ENCODE assay signal across 14 cellular contexts in genomic region chr17:28173071-28173561, GRCh38.
DNase-seq lines count a peak whose midpoint lies in the region; ATAC-seq and TF ChIP-seq lines count a peak whose summit lies in the region.
"Had no signal": no experiment of that assay in that cellular context is flagged by ENCODE, and none has a peak within 500 bp of the region (broad histone marks: within the 10 kb centered on the region; RNA-seq: fewer than 3 reads in every experiment).

No MANE protein-coding gene starts in this region.

- intact Hi-C loops in CD4-positive, alpha-beta memory T cell (cut with micrococcal nuclease), result no loop called here
- intact Hi-C loops in ovary (cut with DNase I), result no loop called here

- peaks cover 8% of the 10 kb centered on the region for H3K4me1 ChIP-seq in CD4-positive, alpha-beta memory T cell (ENCODE audit: insufficient read depth, low read length)
- H3K4me1 ChIP-seq in HEK293 (ENCODE audit: control insufficient read depth, insufficient read depth, low read length), result peaks cover 31% of the 10 kb centered on the region
- no peaks in the 10 kb centered on the region for H3K4me1 ChIP-seq in ovary (ENCODE audit: insufficient read depth)
- H3K4me1 ChIP-seq in gastroesophageal sphincter, result peaks cover 0 to 4% (median 0%) of the 10 kb centered on the region in 3 donors
- H3K4me1 ChIP-seq: BE2C had no signal

- no peak overlapping the region for H3K27ac ChIP-seq in CD4-positive, alpha-beta memory T cell (ENCODE audit: low read depth, low read length)
- H3K27ac ChIP-seq in HEK293 (ENCODE audit: extremely low read depth, low read depth, low read length) (peak overlapping the region; percentile 51), VCaP (peak overlapping the region; percentile 47), ovary (no peak overlapping the region), gastroesophageal sphincter (no peak overlapping the region)
- H3K27ac ChIP-seq: KMS-11 had no signal

- no peak for TF ChIP-seq CTCF in HEK293 (tag by site-specific recombination; IDR thresholded peaks at IDR 0.05)
- no peak for TF ChIP-seq CTCF in VCaP (conservative IDR thresholded peaks at IDR 0.05)
- no peak for TF ChIP-seq CTCF in mesothelial cell of epicardium (IDR thresholded peaks at IDR 0.05; ENCODE audit: unreplicated experiment)
- no peak for TF ChIP-seq CTCF in ovary (IDR thresholded peaks at IDR 0.05)
- no peak for TF ChIP-seq CTCF in gastroesophageal sphincter (IDR thresholded peaks at IDR 0.05)

- peaks cover 36 to 39% of the 10 kb centered on the region in 2 donors for H3K36me3 Mint-ChIP-seq in CD4-positive, alpha-beta memory T cell
- H3K36me3 Mint-ChIP-seq in mesothelial cell of epicardium, result peaks cover 16% of the 10 kb centered on the region

- H3K27ac Mint-ChIP-seq in CD4-positive, alpha-beta memory T cell, result peak overlapping the region; percentile 18 to 65 (median 31)
- peak overlapping the region; percentile 26 for H3K27ac Mint-ChIP-seq in mesothelial cell of epicardium
- H3K27ac Mint-ChIP-seq: activated CD8-positive, alpha-beta T cell treated with anti-CD3 and anti-CD28 coated beads for 36 hours; stimulated activated naive B cell treated with anti-CD40 and anti-IgM and Interleukin-4, amounts not matched to agents 10 μg/mL and 1 μg/mL and 100 μg/mL, for 72 hours had no signal

- DNase-seq in CD4-positive, alpha-beta memory T cell, result no peak
- DNase-seq in mesothelial cell of epicardium (ENCODE audit: low spot score in 2 of 2, unreplicated experiment in 2 of 2) (no peak), hypothalamus (lab: John Stamatoyannopoulos, UW) (no peak), ovary (no peak)
- DNase-seq: activated CD8-positive, alpha-beta T cell treated with anti-CD3 and anti-CD28 coated beads for 36 hours; BE2C; stimulated activated CD4-positive, alpha-beta T cell treated with anti-CD3 and anti-CD28 coated beads, Interleukin-4, amount 100 ng/mL, for 1 hour; stimulated activated naive B cell treated with anti-CD40 and anti-IgM and Interleukin-4, amounts not matched to agents 10 μg/mL and 1 μg/mL and 100 μg/mL, for 72 hours had no signal

- TF ChIP-seq POLR2A in ovary (IDR thresholded peaks at IDR 0.05), result no peak
- TF ChIP-seq POLR2A in gastroesophageal sphincter (IDR thresholded peaks at IDR 0.05), result no peak

- H3K4me3 Mint-ChIP-seq in CD4-positive, alpha-beta memory T cell, result peak overlapping the region in 1 of 8 donors; percentile 15
- H3K4me3 Mint-ChIP-seq in mesothelial cell of epicardium, result no peak overlapping the region
- H3K4me3 Mint-ChIP-seq: activated CD8-positive, alpha-beta T cell treated with anti-CD3 and anti-CD28 coated beads for 36 hours; stimulated activated naive B cell treated with anti-CD40 and anti-IgM and Interleukin-4, amounts not matched to agents 10 μg/mL and 1 μg/mL and 100 μg/mL, for 72 hours had no signal

- CTCF ChIA-PET in CD4-positive, alpha-beta memory T cell (lab: Charles Lee; ENCODE audit: partially characterized antibody), result no interaction called here
- CTCF ChIA-PET in HEK293 (lab: Yijun Ruan, JAX), result interaction anchor here (1.3 kb wide), 1 partner anchor 367 kb away, joined by 3 read pairs; no protein-coding TSS in a partner anchor

- peaks cover 8 to 26% (median 18%) of the 10 kb centered on the region in 4 donors for H3K4me1 Mint-ChIP-seq in CD4-positive, alpha-beta memory T cell
- H3K4me1 Mint-ChIP-seq in mesothelial cell of epicardium, result peaks cover 20% of the 10 kb centered on the region

- H3K9me3 ChIP-seq in CD4-positive, alpha-beta memory T cell (ENCODE audit: control insufficient read depth in 1 of 2, low read length in 2 of 2), result no peaks in the 10 kb centered on the region
- no peaks in the 10 kb centered on the region for H3K9me3 ChIP-seq in HEK293 (ENCODE audit: control insufficient read depth, insufficient read depth, low read depth, low read length)
- no peaks in the 10 kb centered on the region for H3K9me3 ChIP-seq in ovary
- no peaks in the 10 kb centered on the region for H3K9me3 ChIP-seq in gastroesophageal sphincter
- H3K9me3 ChIP-seq: BE2C had no signal

- H3K9me3 Mint-ChIP-seq in CD4-positive, alpha-beta memory T cell, result no peaks in the 10 kb centered on the region
- no peaks in the 10 kb centered on the region for H3K9me3 Mint-ChIP-seq in mesothelial cell of epicardium
- H3K9me3 Mint-ChIP-seq: activated CD8-positive, alpha-beta T cell treated with anti-CD3 and anti-CD28 coated beads for 36 hours had no signal

- H3K4me3 ChIP-seq in CD4-positive, alpha-beta memory T cell (ENCODE audit: low read length in 2 of 2), result no peak overlapping the region
- H3K4me3 ChIP-seq in HEK293 (ENCODE audit: low read depth, low read length), result no peak overlapping the region
- H3K4me3 ChIP-seq in ovary, result no peak overlapping the region
- no peak overlapping the region for H3K4me3 ChIP-seq in gastroesophageal sphincter

- ATAC-seq in gastroesophageal sphincter, result no peak
- no peak for ATAC-seq in HG02571 (IDR thresholded peaks at IDR 0.05; ENCODE audit: unreplicated experiment)
- ATAC-seq: activated CD8-positive, alpha-beta T cell treated with anti-CD3 and anti-CD28 coated beads for 36 hours; Panc1; stimulated activated naive B cell treated with anti-CD40 and anti-IgM and Interleukin-4, amounts not matched to agents 10 μg/mL and 1 μg/mL and 100 μg/mL, for 72 hours had no signal

- peaks cover 11% of the 10 kb centered on the region for H3K36me3 ChIP-seq in CD4-positive, alpha-beta memory T cell (ENCODE audit: insufficient read depth, low read length)
- H3K36me3 ChIP-seq in HEK293 (ENCODE audit: control insufficient read depth in 2 of 2, insufficient read depth in 1 of 2, low read length in 2 of 2) (peaks cover 0 to 6% of the 10 kb centered on the region in 2 experiments; a peak in 1 of 3 replicates), ovary (no peaks in the 10 kb centered on the region), gastroesophageal sphincter (peaks cover 2 to 62% of the 10 kb centered on the region in 2 donors)
- H3K36me3 ChIP-seq: BE2C had no signal

- H3K27me3 ChIP-seq in CD4-positive, alpha-beta memory T cell (ENCODE audit: insufficient read depth, low read length), result no peaks in the 10 kb centered on the region
- H3K27me3 ChIP-seq in ovary (no peaks in the 10 kb centered on the region), gastroesophageal sphincter (no peaks in the 10 kb centered on the region)
- H3K27me3 ChIP-seq: BE2C had no signal

- no peak for TF ChIP-seq EP300 in ovary (IDR thresholded peaks at IDR 0.05)
- TF ChIP-seq EP300 in gastroesophageal sphincter (IDR thresholded peaks at IDR 0.05), result no peak

- POLR2A ChIA-PET in CD4-positive, alpha-beta memory T cell (lab: Charles Lee; ENCODE audit: partially characterized antibody), result no interaction called here
- POLR2A ChIA-PET in HEK293 (lab: Yijun Ruan, JAX), result interaction anchor here (1.2 to 1.6 kb wide), 2 partner anchors 132 to 162 kb away, joined by 3 to 7 read pairs; partner anchors contain the start of genes IFT20 and TNFAIP1

- 28 to 38% (median 30%) methylated on average over 2 of the region's 2 CpGs for WGBS in ovary, 3 donors
- WGBS in gastroesophageal sphincter (ENCODE audit: low coverage in 1 of 2), 2 donors, result 30 to 36% methylated on average over 2 of the region's 2 CpGs

- no peaks in the 10 kb centered on the region for H3K27me3 Mint-ChIP-seq in CD4-positive, alpha-beta memory T cell
- no peaks in the 10 kb centered on the region for H3K27me3 Mint-ChIP-seq in mesothelial cell of epicardium (ENCODE audit: low read depth)
- H3K27me3 Mint-ChIP-seq: activated CD8-positive, alpha-beta T cell treated with anti-CD3 and anti-CD28 coated beads for 36 hours; stimulated activated naive B cell treated with anti-CD40 and anti-IgM and Interleukin-4, amounts not matched to agents 10 μg/mL and 1 μg/mL and 100 μg/mL, for 72 hours had no signal

TF ChIP-seq in HEK293, 187 proteins besides CTCF, POLR2A, EP300 and RAD21 (continues in another document):
- TF ChIP-seq KLF10 (tag by site-specific recombination; IDR thresholded peaks at IDR 0.05) (no peak), TRIM28 (IDR thresholded peaks at IDR 0.05; ENCODE audit: borderline replicate concordance, low read length) (peak; percentile 42; the same call in 1 of the 2 replicates), ZNF155 (tag by site-specific recombination; IDR thresholded peaks at IDR 0.05) (no peak), ZNF214 (tag by site-specific recombination; IDR thresholded peaks at IDR 0.05; ENCODE audit: borderline replicate concordance) (no peak), TCF7L2 (IDR thresholded peaks at IDR 0.05; ENCODE audit: borderline replicate concordance, low read depth, low read length) (peak; percentile 60; the same call in 1 of the 2 replicates), FEZF1 (tag by site-specific recombination; IDR thresholded peaks at IDR 0.05) (peak; percentile 85), ZBTB17 (tag by site-specific recombination; IDR thresholded peaks at IDR 0.05) (no peak), ZNF391 (tag by site-specific recombination; IDR thresholded peaks at IDR 0.05; ENCODE audit: borderline replicate concordance, low read depth) (no peak), ZNF266 (tag by site-specific recombination; IDR thresholded peaks at IDR 0.05; ENCODE audit: low read depth) (no peak), ZNF610 (tag by site-specific recombination; IDR thresholded peaks at IDR 0.05; ENCODE audit: borderline replicate concordance) (0 out of 2 replicates have a peak, but pooled peaks have one; percentile 64), ZNF623 (tag by site-specific recombination; IDR thresholded peaks at IDR 0.05) (no peak), ZNF16 (tag by site-specific recombination; IDR thresholded peaks at IDR 0.05; ENCODE audit: low read depth) (no peak)

Comparison
In these comparisons a context has a peak if more than half of its experiments do, and no peak if none do; other contexts are left out.
1. H3K27ac ChIP-seq: peak in HEK293 (single experiment) and VCaP (single experiment); none in CD4-positive, alpha-beta memory T cell (single experiment), ovary (0 of 2) and gastroesophageal sphincter (0 of 4).